ENCODE assay signal across 2 cellular contexts in genomic region chr12:52977195-52977594, GRCh38.
TF ChIP-seq lines count a peak whose summit lies in the region.

No MANE protein-coding gene starts in this region.

TF ChIP-seq in SK-N-SH, 30 proteins besides CTCF, POLR2A, EP300 and RAD21:
- TF ChIP-seq RFX5 (IDR thresholded peaks at IDR 0.05; ENCODE audit: low read length) (no peak), USF1 (IDR thresholded peaks at IDR 0.05; ENCODE audit: borderline replicate concordance, low read depth) (no peak), ELF1 (IDR thresholded peaks at IDR 0.05) (no peak), RXRA (IDR thresholded peaks at IDR 0.05; ENCODE audit: borderline replicate concordance, low read depth) (no peak)
- TF ChIP-seq, protein P1, sequence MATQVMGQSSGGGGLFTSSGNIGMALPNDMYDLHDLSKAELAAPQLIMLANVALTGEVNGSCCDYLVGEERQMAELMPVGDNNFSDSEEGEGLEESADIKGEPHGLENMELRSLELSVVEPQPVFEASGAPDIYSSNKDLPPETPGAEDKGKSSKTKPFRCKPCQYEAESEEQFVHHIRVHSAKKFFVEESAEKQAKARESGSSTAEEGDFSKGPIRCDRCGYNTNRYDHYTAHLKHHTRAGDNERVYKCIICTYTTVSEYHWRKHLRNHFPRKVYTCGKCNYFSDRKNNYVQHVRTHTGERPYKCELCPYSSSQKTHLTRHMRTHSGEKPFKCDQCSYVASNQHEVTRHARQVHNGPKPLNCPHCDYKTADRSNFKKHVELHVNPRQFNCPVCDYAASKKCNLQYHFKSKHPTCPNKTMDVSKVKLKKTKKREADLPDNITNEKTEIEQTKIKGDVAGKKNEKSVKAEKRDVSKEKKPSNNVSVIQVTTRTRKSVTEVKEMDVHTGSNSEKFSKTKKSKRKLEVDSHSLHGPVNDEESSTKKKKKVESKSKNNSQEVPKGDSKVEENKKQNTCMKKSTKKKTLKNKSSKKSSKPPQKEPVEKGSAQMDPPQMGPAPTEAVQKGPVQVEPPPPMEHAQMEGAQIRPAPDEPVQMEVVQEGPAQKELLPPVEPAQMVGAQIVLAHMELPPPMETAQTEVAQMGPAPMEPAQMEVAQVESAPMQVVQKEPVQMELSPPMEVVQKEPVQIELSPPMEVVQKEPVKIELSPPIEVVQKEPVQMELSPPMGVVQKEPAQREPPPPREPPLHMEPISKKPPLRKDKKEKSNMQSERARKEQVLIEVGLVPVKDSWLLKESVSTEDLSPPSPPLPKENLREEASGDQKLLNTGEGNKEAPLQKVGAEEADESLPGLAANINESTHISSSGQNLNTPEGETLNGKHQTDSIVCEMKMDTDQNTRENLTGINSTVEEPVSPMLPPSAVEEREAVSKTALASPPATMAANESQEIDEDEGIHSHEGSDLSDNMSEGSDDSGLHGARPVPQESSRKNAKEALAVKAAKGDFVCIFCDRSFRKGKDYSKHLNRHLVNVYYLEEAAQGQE (IDR thresholded peaks at IDR 0.05; ENCODE audit: low read depth, low read length) = no peak

TF ChIP-seq in SK-N-SH treated with all-trans-retinoic acid at 6 μM for 48 hours, 23 proteins besides CTCF, POLR2A, EP300 and RAD21 (continued from another document):
- TF ChIP-seq ESRRG (CRISPR knock-in tag; IDR thresholded peaks at IDR 0.05) = no peak
- TF ChIP-seq ZFP30 (CRISPR knock-in tag; IDR thresholded peaks at IDR 0.05) = no peak
- no peak for TF ChIP-seq SNAI2 (CRISPR knock-in tag; IDR thresholded peaks at IDR 0.05)
- TF ChIP-seq GLIS3 (CRISPR knock-in tag; IDR thresholded peaks at IDR 0.05) = no peak
- TF ChIP-seq ISL1 (CRISPR knock-in tag; IDR thresholded peaks at IDR 0.05) = no peak
- TF ChIP-seq ZNF70 (CRISPR knock-in tag; IDR thresholded peaks at IDR 0.05) = no peak
- no peak; the same call in 1 of the 2 replicates for TF ChIP-seq CSDC2 (CRISPR knock-in tag; IDR thresholded peaks at IDR 0.05)
- TF ChIP-seq RARB (CRISPR knock-in tag; IDR thresholded peaks at IDR 0.05) = no peak
- TF ChIP-seq CSRNP3 (CRISPR knock-in tag; IDR thresholded peaks at IDR 0.05) = no peak
- TF ChIP-seq, protein P2, sequence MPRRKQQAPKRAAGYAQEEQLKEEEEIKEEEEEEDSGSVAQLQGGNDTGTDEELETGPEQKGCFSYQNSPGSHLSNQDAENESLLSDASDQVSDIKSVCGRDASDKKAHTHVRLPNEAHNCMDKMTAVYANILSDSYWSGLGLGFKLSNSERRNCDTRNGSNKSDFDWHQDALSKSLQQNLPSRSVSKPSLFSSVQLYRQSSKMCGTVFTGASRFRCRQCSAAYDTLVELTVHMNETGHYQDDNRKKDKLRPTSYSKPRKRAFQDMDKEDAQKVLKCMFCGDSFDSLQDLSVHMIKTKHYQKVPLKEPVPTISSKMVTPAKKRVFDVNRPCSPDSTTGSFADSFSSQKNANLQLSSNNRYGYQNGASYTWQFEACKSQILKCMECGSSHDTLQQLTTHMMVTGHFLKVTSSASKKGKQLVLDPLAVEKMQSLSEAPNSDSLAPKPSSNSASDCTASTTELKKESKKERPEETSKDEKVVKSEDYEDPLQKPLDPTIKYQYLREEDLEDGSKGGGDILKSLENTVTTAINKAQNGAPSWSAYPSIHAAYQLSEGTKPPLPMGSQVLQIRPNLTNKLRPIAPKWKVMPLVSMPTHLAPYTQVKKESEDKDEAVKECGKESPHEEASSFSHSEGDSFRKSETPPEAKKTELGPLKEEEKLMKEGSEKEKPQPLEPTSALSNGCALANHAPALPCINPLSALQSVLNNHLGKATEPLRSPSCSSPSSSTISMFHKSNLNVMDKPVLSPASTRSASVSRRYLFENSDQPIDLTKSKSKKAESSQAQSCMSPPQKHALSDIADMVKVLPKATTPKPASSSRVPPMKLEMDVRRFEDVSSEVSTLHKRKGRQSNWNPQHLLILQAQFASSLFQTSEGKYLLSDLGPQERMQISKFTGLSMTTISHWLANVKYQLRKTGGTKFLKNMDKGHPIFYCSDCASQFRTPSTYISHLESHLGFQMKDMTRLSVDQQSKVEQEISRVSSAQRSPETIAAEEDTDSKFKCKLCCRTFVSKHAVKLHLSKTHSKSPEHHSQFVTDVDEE (CRISPR knock-in tag; IDR thresholded peaks at IDR 0.05) = no peak
- no peak for TF ChIP-seq ZFP3 (CRISPR knock-in tag; IDR thresholded peaks at IDR 0.05)
- no peak for TF ChIP-seq TCF4 (CRISPR knock-in tag; IDR thresholded peaks at IDR 0.05; ENCODE audit: borderline replicate concordance)
- TF ChIP-seq ZC3H10 (CRISPR knock-in tag; IDR thresholded peaks at IDR 0.05) = no peak
- TF ChIP-seq BACH2 (CRISPR knock-in tag; IDR thresholded peaks at IDR 0.05; ENCODE audit: borderline replicate concordance) = no peak
- TF ChIP-seq ARNTL (CRISPR knock-in tag; IDR thresholded peaks at IDR 0.05; ENCODE audit: borderline replicate concordance, low read depth) = no peak
- TF ChIP-seq, protein P3, sequence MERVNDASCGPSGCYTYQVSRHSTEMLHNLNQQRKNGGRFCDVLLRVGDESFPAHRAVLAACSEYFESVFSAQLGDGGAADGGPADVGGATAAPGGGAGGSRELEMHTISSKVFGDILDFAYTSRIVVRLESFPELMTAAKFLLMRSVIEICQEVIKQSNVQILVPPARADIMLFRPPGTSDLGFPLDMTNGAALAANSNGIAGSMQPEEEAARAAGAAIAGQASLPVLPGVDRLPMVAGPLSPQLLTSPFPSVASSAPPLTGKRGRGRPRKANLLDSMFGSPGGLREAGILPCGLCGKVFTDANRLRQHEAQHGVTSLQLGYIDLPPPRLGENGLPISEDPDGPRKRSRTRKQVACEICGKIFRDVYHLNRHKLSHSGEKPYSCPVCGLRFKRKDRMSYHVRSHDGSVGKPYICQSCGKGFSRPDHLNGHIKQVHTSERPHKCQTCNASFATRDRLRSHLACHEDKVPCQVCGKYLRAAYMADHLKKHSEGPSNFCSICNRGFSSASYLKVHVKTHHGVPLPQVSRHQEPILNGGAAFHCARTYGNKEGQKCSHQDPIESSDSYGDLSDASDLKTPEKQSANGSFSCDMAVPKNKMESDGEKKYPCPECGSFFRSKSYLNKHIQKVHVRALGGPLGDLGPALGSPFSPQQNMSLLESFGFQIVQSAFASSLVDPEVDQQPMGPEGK (CRISPR knock-in tag; IDR thresholded peaks at IDR 0.05; ENCODE audit: borderline replicate concordance) = no peak
- TF ChIP-seq, protein P4, sequence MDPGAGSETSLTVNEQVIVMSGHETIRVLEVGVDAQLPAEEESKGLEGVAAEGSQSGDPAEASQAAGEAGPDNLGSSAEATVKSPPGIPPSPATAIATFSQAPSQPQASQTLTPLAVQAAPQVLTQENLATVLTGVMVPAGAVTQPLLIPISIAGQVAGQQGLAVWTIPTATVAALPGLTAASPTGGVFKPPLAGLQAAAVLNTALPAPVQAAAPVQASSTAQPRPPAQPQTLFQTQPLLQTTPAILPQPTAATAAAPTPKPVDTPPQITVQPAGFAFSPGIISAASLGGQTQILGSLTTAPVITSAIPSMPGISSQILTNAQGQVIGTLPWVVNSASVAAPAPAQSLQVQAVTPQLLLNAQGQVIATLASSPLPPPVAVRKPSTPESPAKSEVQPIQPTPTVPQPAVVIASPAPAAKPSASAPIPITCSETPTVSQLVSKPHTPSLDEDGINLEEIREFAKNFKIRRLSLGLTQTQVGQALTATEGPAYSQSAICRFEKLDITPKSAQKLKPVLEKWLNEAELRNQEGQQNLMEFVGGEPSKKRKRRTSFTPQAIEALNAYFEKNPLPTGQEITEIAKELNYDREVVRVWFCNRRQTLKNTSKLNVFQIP (CRISPR knock-in tag; IDR thresholded peaks at IDR 0.05; ENCODE audit: borderline replicate concordance, low read depth) = no peak
TF ChIP-seq in SK-N-SH treated with all-trans-retinoic acid at 6 μM for 48 hours: peak in this region for 0.
